ENCODE assay signal across 15 cellular contexts in the genomic region with DNA sequence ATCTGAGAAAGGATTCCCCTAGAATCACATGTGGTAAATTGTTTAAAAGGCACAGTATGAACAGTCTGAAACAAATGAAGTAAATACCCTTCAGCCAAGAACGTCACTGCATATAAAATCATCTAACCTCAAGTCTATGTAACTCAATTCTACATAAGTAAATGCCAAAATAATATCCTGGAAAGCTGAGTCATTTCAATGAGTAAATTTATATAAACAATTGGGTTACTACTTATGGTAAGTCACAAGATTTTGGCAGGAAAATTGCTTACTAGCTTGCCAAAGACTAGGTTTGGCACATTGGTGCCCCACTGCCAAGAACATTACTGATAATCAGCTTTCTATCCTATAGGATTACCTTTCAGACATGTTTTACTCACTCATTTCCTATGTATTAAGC. TPM values are rescaled to one million over a fixed set of nuclear protein-coding genes. Genes with fewer than 3 reads are reported as not detected.
A peak's percentile ranks its signal among the peaks of the same experiment; 100 is the strongest.
DNase-seq lines count a peak whose midpoint lies in the region; ATAC-seq and TF ChIP-seq lines count a peak whose summit lies in the region.
"Had no signal": no experiment of that assay in that cellular context is flagged by ENCODE, and none has a peak within 500 bp of the region (broad histone marks: within the 10 kb centered on the region; RNA-seq: fewer than 3 reads in every experiment).

No MANE protein-coding gene starts in this region.

- H3K27me3 Mint-ChIP-seq in activated CD4-positive, alpha-beta T cell treated with anti-CD3 and anti-CD28 coated beads for 36 hours, result no peaks in the 10 kb centered on the region
- no peaks in the 10 kb centered on the region for H3K27me3 Mint-ChIP-seq in mesothelial cell of epicardium (ENCODE audit: low read depth)

- no peaks in the 10 kb centered on the region for H3K9me3 Mint-ChIP-seq in activated CD4-positive, alpha-beta T cell treated with anti-CD3 and anti-CD28 coated beads for 36 hours (ENCODE audit: low read depth)
- no peaks in the 10 kb centered on the region for H3K9me3 Mint-ChIP-seq in mesothelial cell of epicardium

- intact Hi-C loops in activated CD4-positive, alpha-beta T cell treated with anti-CD3 and anti-CD28 coated beads for 36 hours (cut with DNase I, micrococcal nuclease), result loop anchor here in 1 of 2 experiments (10.0 kb wide), 1 partner anchor 498 kb away; no protein-coding TSS in a partner anchor
- intact Hi-C loops in left colon (cut with DNase I, micrococcal nuclease), result no loop called here

- POLR2A ChIA-PET in activated CD4-positive, alpha-beta T cell treated with anti-CD3 and anti-CD28 coated beads for 36 hours (lab: Charles Lee), result no interaction called here

- H3K27ac Mint-ChIP-seq in activated CD4-positive, alpha-beta T cell treated with anti-CD3 and anti-CD28 coated beads for 36 hours, result no peak overlapping the region
- no peak overlapping the region for H3K27ac Mint-ChIP-seq in mesothelial cell of epicardium

- CTCF ChIA-PET in activated CD4-positive, alpha-beta T cell treated with anti-CD3 and anti-CD28 coated beads for 36 hours (lab: Charles Lee), result interaction anchor here (0.6 to 1.1 kb wide), 2 partner anchors 13 to 1174 kb away, joined by 3 read pairs; no protein-coding TSS in a partner anchor

- peaks cover 37% of the 10 kb centered on the region for H3K4me1 Mint-ChIP-seq in activated CD4-positive, alpha-beta T cell treated with anti-CD3 and anti-CD28 coated beads for 36 hours
- H3K4me1 Mint-ChIP-seq in mesothelial cell of epicardium, result peaks cover 10% of the 10 kb centered on the region

- TF ChIP-seq CTCF in VCaP (conservative IDR thresholded peaks at IDR 0.05) (no peak), fibroblast of the aortic adventitia (IDR thresholded peaks at IDR 0.05; ENCODE audit: insufficient read depth, low read length) (no peak), mesothelial cell of epicardium (IDR thresholded peaks at IDR 0.05; ENCODE audit: unreplicated experiment) (no peak)

- no peak for DNase-seq in activated CD4-positive, alpha-beta T cell treated with anti-CD3 and anti-CD28 coated beads for 36 hours
- no peak for DNase-seq in activated CD4-positive, alpha-beta T cell treated with anti-CD3 and anti-CD28 coated beads, Interleukin-2, amount 50 U/mL, for 1 hour
- DNase-seq in fibroblast of the aortic adventitia (ENCODE audit: low read depth), result peak; percentile 95
- DNase-seq in mesothelial cell of epicardium (ENCODE audit: low spot score in 2 of 2, unreplicated experiment in 2 of 2), result no peak
- no peak for DNase-seq in left colon
- DNase-seq in nucleus accumbens (lab: John Stamatoyannopoulos, UW), result no peak
- DNase-seq: activated CD4-positive, CD25-positive, alpha-beta regulatory T cell; AML-193; cortex of kidney; NCI-H2171 had no signal

- ATAC-seq in activated CD4-positive, alpha-beta T cell treated with anti-CD3 and anti-CD28 coated beads for 36 hours, result peak; percentile 36
- ATAC-seq in left colon, result no peak
- ATAC-seq in HG02642 (IDR thresholded peaks at IDR 0.05; ENCODE audit: poor library complexity, unreplicated experiment), result no peak
- ATAC-seq: Right ventricle myocardium inferior had no signal

- H3K27ac ChIP-seq in VCaP, result peak overlapping the region; percentile 90
- H3K27ac ChIP-seq: KMS-11 had no signal

- no peak overlapping the region for H3K4me3 ChIP-seq in fibroblast of the aortic adventitia (ENCODE audit: low read depth, low read length)
- H3K4me3 ChIP-seq: smooth muscle cell had no signal

- peaks cover 7% of the 10 kb centered on the region for H3K36me3 Mint-ChIP-seq in activated CD4-positive, alpha-beta T cell treated with anti-CD3 and anti-CD28 coated beads for 36 hours (ENCODE audit: low read depth)
- H3K36me3 Mint-ChIP-seq in mesothelial cell of epicardium, result no peaks in the 10 kb centered on the region

- H3K4me3 Mint-ChIP-seq in activated CD4-positive, alpha-beta T cell treated with anti-CD3 and anti-CD28 coated beads for 36 hours, result no peak overlapping the region
- no peak overlapping the region for H3K4me3 Mint-ChIP-seq in mesothelial cell of epicardium

RNA-seq across cellular contexts. Expression of a gene that starts 8.4 kb away (rescaled TPM):
- 10 to 100 TPM; 33.2 to 33.5 TPM for total RNA-seq in activated CD4-positive, alpha-beta T cell treated with anti-CD3 and anti-CD28 coated beads for 36 hours
- total RNA-seq in fibroblast of the aortic adventitia (ENCODE audit: low replicate concordance), result 15.9 and 30.8 TPM in 2 replicates
- total RNA-seq in mesothelial cell of epicardium, result 34.9 to 39.9 TPM (median 36.7 TPM) in 3 replicates
- 100 to 1,000 TPM; 148 to 229 TPM for total RNA-seq in left colon
